In genomic region chr5:158590936-158591863, GRCh38 we compare ENCODE assay signal across 9 cellular contexts.
DNase-seq lines count a peak whose midpoint lies in the region; ATAC-seq and TF ChIP-seq lines count a peak whose summit lies in the region.
"Had no signal": no experiment of that assay in that cellular context is flagged by ENCODE, and none has a peak within 500 bp of the region (broad histone marks: within the 10 kb centered on the region; RNA-seq: fewer than 3 reads in every experiment).

No MANE protein-coding gene starts in this region.

- DNase-seq in HT1080 (ENCODE audit: low read depth) (peak; percentile 21), RPMI7951 (ENCODE audit: low read depth) (peak; percentile 9), foreskin fibroblast (peak; percentile 42 to 76), skeletal muscle cell (ENCODE audit: low read depth) (peak; percentile 38), activated gamma-delta T cell (lab: John Stamatoyannopoulos, UW) (no peak)
- DNase-seq in activated CD4-positive, alpha-beta T cell treated with anti-CD3 and anti-CD28 coated beads for 1 hour = no peak
- DNase-seq: IMR-90 had no signal

- ATAC-seq in HG02623 (IDR thresholded peaks at IDR 0.05; ENCODE audit: unreplicated experiment) = no peak
- ATAC-seq: GM12878 had no signal

- H3K4me3 ChIP-seq in foreskin fibroblast (ENCODE audit: low read depth in 1 of 2, low read length in 2 of 2) = no peak overlapping the region
- no peak overlapping the region for H3K4me3 ChIP-seq in skeletal muscle cell (ENCODE audit: low read depth, low read length)
- H3K4me3 ChIP-seq: GM12878 had no signal

- no peak for TF ChIP-seq CTCF in foreskin fibroblast (IDR thresholded peaks at IDR 0.05; ENCODE audit: low read depth, low read length)

Comparison
In these comparisons a context has a peak if more than half of its experiments do, and no peak if none do; other contexts are left out.
1. DNase-seq: peak in HT1080 (single experiment), RPMI7951 (single experiment), foreskin fibroblast (2 of 2) and skeletal muscle cell (single experiment); none in activated CD4-positive, alpha-beta T cell treated with anti-CD3 and anti-CD28 coated beads for 1 hour (single experiment) and activated gamma-delta T cell (single experiment).